Comparison of ENCODE assay signal across 8 cellular contexts in genomic region chr5:133111299-133111698, GRCh38. TPM values are rescaled to one million over a fixed set of nuclear protein-coding genes. Genes with fewer than 3 reads are reported as not detected.
A peak's percentile ranks its signal among the peaks of the same experiment; 100 is the strongest.
DNase-seq lines count a peak whose midpoint lies in the region; ATAC-seq and TF ChIP-seq lines count a peak whose summit lies in the region.

No MANE protein-coding gene starts in this region.

- TF ChIP-seq POLR2A in suprapubic skin (IDR thresholded peaks at IDR 0.05): no peak

- ATAC-seq in foreskin keratinocyte: peak; percentile 67

- DNase-seq in NK-92 treated with Interleukin-12 subunit alpha and Interleukin-12 subunit beta, amount 100 ng/mL, for 24 hours (lab: John Stamatoyannopoulos, UW): peak; percentile 37
- DNase-seq in NK-92 (lab: John Stamatoyannopoulos, UW; ENCODE audit: unreplicated experiment) (no peak), LNCaP clone FGC (ENCODE audit: low read depth) (peak; percentile 62), SIG-M5 treated with dmso at 0.1 percent for 504 hours (lab: John Stamatoyannopoulos, UW; ENCODE audit: unreplicated experiment) (peak; percentile 76), foreskin keratinocyte (peak; percentile 44 to 73), nucleus accumbens (lab: John Stamatoyannopoulos, UW) (peak in 50 of 56 donors; percentile 13 to 92 (median 67)), suprapubic skin (ENCODE audit: low spot score in 2 of 2) (peak; percentile 89 to 90)
- DNase-seq in activated T-helper 9 cell treated with anti-CD3 and anti-CD28 coated beads, Interleukin-2, amount 50 U/mL, for 16 hours (ENCODE audit: low read depth): peak; percentile 68

- WGBS in suprapubic skin: 0% methylated on average over 9 of the region's 9 CpGs

- no peaks in the 10 kb centered on the region for H3K36me3 ChIP-seq in suprapubic skin

- no peak overlapping the region for H3K27ac ChIP-seq in foreskin keratinocyte
- H3K27ac ChIP-seq in suprapubic skin: no peak overlapping the region

- TF ChIP-seq CTCF in LNCaP clone FGC (IDR thresholded peaks at IDR 0.05; ENCODE audit: control insufficient read depth, extremely low read depth, insufficient read depth): peak; percentile 96
- peak; percentile 98 for TF ChIP-seq CTCF in foreskin keratinocyte (conservative IDR thresholded peaks at IDR 0.05)
- TF ChIP-seq CTCF in suprapubic skin (IDR thresholded peaks at IDR 0.05): peak; percentile 81 to 82

- no peak for TF ChIP-seq EP300 in suprapubic skin (IDR thresholded peaks at IDR 0.05)

- no peaks in the 10 kb centered on the region for H3K27me3 ChIP-seq in foreskin keratinocyte
- H3K27me3 ChIP-seq in suprapubic skin: no peaks in the 10 kb centered on the region

- H3K4me1 ChIP-seq in foreskin keratinocyte (no peaks in the 10 kb centered on the region), suprapubic skin (peaks cover 15% of the 10 kb centered on the region)

- no peak overlapping the region for H3K4me3 ChIP-seq in LNCaP clone FGC (ENCODE audit: low read depth, low read length)
- H3K4me3 ChIP-seq in suprapubic skin: no peak overlapping the region

- no peaks in the 10 kb centered on the region for H3K9me3 ChIP-seq in suprapubic skin

RNA-seq across cellular contexts. Expression of gene HSPA4, which starts 59.5 kb away (rescaled TPM):
- total RNA-seq in foreskin keratinocyte (134 and 163 TPM in 2 replicates), suprapubic skin (10 to 100 TPM; 38.0 to 50.2 (median 47.3) TPM)
- 137 and 173 TPM in 2 replicates for polyA plus RNA-seq in foreskin keratinocyte
